8 cellular contexts compared by ENCODE assay signal in genomic region chr12:125185740-125186470, GRCh38. TPM values are rescaled to one million over a fixed set of nuclear protein-coding genes. Genes with fewer than 3 reads are reported as not detected.
DNase-seq lines count a peak whose midpoint lies in the region; ATAC-seq and TF ChIP-seq lines count a peak whose summit lies in the region.

TSS of gene TMEM132B (plus strand) at chr12:125186386.

- peaks cover 58% of the 10 kb centered on the region for H3K27me3 Mint-ChIP-seq in activated CD8-positive, alpha-beta T cell treated with anti-CD3 and anti-CD28 coated beads, Interleukin-2, amount 10 ng/mL, durations not matched to agents 7 days and 5 days (ENCODE audit: low read depth)
- peaks cover 47 to 53% of the 10 kb centered on the region in 2 donors for H3K27me3 Mint-ChIP-seq in natural killer cell (ENCODE audit: low read depth in 2 of 2)

- H3K4me3 Mint-ChIP-seq in activated CD8-positive, alpha-beta T cell treated with anti-CD3 and anti-CD28 coated beads, Interleukin-2, amount 10 ng/mL, durations not matched to agents 7 days and 5 days, result peak within 1 kb of the TSS; percentile 40
- H3K4me3 Mint-ChIP-seq in natural killer cell, result peak within 1 kb of the TSS; percentile 57

- H3K27ac Mint-ChIP-seq in activated CD8-positive, alpha-beta T cell treated with anti-CD3 and anti-CD28 coated beads, Interleukin-2, amount 10 ng/mL, durations not matched to agents 7 days and 5 days, result no peak within 1 kb of the TSS
- H3K27ac Mint-ChIP-seq in natural killer cell, result no peak within 1 kb of the TSS

- no peaks in the 10 kb centered on the region for H3K9me3 Mint-ChIP-seq in activated CD8-positive, alpha-beta T cell treated with anti-CD3 and anti-CD28 coated beads, Interleukin-2, amount 10 ng/mL, durations not matched to agents 7 days and 5 days (ENCODE audit: insufficient read depth)
- H3K9me3 Mint-ChIP-seq in natural killer cell, result no peaks in the 10 kb centered on the region

- H3K27me3 ChIP-seq in fibroblast of lung (ENCODE audit: control insufficient read depth, insufficient read depth, low read length), result peaks cover 36% of the 10 kb centered on the region
- peaks cover 79% of the 10 kb centered on the region for H3K27me3 ChIP-seq in transverse colon

- H3K36me3 Mint-ChIP-seq in activated CD8-positive, alpha-beta T cell treated with anti-CD3 and anti-CD28 coated beads, Interleukin-2, amount 10 ng/mL, durations not matched to agents 7 days and 5 days (ENCODE audit: low read depth), result no peaks in the 10 kb centered on the region
- no peaks in the 10 kb centered on the region for H3K36me3 Mint-ChIP-seq in natural killer cell

- H3K4me3 ChIP-seq in fibroblast of lung (replicated peaks in 1 of 4; ENCODE audit: control extremely low read depth in 1 of 4, insufficient read depth in 1 of 4, low read depth in 3 of 4, low read length in 4 of 4) (peak within 1 kb of the TSS in 1 of 4 experiments; percentile 37), transverse colon (peak within 1 kb of the TSS in 3 of 4 donors; percentile 15 to 43 (median 27))

- H3K79me2 ChIP-seq in fibroblast of lung (ENCODE audit: control insufficient read depth, insufficient read depth, low read length), result no peaks in the 10 kb centered on the region

- H3K4me2 ChIP-seq in fibroblast of lung (ENCODE audit: extremely low read depth, insufficient read depth, low read length), result peak within 1 kb of the TSS; percentile 40

- TF ChIP-seq CTCF in fibroblast of lung (conservative IDR thresholded peaks at IDR 0.05 in 1 of 2, IDR thresholded peaks at IDR 0.05 in 1 of 2; ENCODE audit: low read depth in 1 of 2, low read length in 2 of 2), result peak; percentile 2 to 20
- TF ChIP-seq CTCF in natural killer cell (IDR thresholded peaks at IDR 0.05), result no peak
- TF ChIP-seq CTCF in transverse colon (IDR thresholded peaks at IDR 0.05), result peak in 3 of 5 experiments; percentile 15 to 41 (median 32)

- H3K4me1 ChIP-seq in fibroblast of lung (ENCODE audit: control insufficient read depth, extremely low read depth, insufficient read depth, low read length) (no peaks in the 10 kb centered on the region), transverse colon (peaks cover 10 to 28% (median 18%) of the 10 kb centered on the region in 4 donors)

- peaks cover 5% of the 10 kb centered on the region for H3K4me1 Mint-ChIP-seq in activated CD8-positive, alpha-beta T cell treated with anti-CD3 and anti-CD28 coated beads, Interleukin-2, amount 10 ng/mL, durations not matched to agents 7 days and 5 days (ENCODE audit: low read depth)
- H3K4me1 Mint-ChIP-seq in natural killer cell, result peaks cover 0 to 5% of the 10 kb centered on the region in 2 donors

- intact Hi-C loops in natural killer cell (cut with micrococcal nuclease), result loop anchor here (10.0 kb wide), 2 partner anchors 1569 to 1689 kb away; no protein-coding TSS in a partner anchor
- intact Hi-C loops in transverse colon (cut with DNase I; ENCODE audit: low total_unique reads), result loop anchor here (10.0 kb wide), 1 partner anchor 1689 kb away; no protein-coding TSS in a partner anchor

- CTCF ChIA-PET in HEK293T (lab: Yijun Ruan, JAX), result interaction anchor here (1.0 kb wide), 1 partner anchor 17 kb away, joined by 4 read pairs; no protein-coding TSS in a partner anchor
- CTCF ChIA-PET in activated CD8-positive, alpha-beta T cell treated with anti-CD3 and anti-CD28 coated beads, Interleukin-2, amount 10 ng/mL, durations not matched to agents 7 days and 5 days (lab: Charles Lee), result interaction anchor here (0.6 kb wide), 1 partner anchor 11 kb away, joined by 3 read pairs; no protein-coding TSS in a partner anchor

- in situ Hi-C loops in transverse colon (cut with MboI; ENCODE audit: low pct_ligation_motif_present in 1 of 4, low pct_unique_long_range_greater_than_20kb in 1 of 4, low sequenced_read_pairs in 3 of 4), result no loop called here

- 2% methylated on average over 21 of the region's 71 CpGs; no CpG with 5 or more reads in 1 of the 2 donors for WGBS in transverse colon (ENCODE audit: low coverage in 1 of 2), 2 donors

- H4K20me1 ChIP-seq in fibroblast of lung (ENCODE audit: control insufficient read depth, extremely low read depth, insufficient read depth, low read length), result no peaks in the 10 kb centered on the region

- H2AFZ ChIP-seq in fibroblast of lung (ENCODE audit: low read length), result no peak within 1 kb of the TSS

- DNase-seq in GM03348 (ENCODE audit: low spot score) (peak; percentile 94), HEK293T (ENCODE audit: extremely low spot score) (peak; percentile 82), NCI-H2171 treated with DMSO at 0.1 percent for 48 hours (lab: John Stamatoyannopoulos, UW) (peak; percentile 80), fibroblast of lung (ENCODE audit: low read depth in 2 of 2) (peak; percentile 56 to 76), natural killer cell (no peak), transverse colon (peak; percentile 77), SKM-1 (lab: John Stamatoyannopoulos, UW; ENCODE audit: unreplicated experiment) (no peak)
- peak; percentile 79 for DNase-seq in activated CD8-positive, alpha-beta T cell treated with anti-CD3 and anti-CD28 coated beads, Interleukin-2, amount 10 ng/mL, durations not matched to agents 7 days and 5 days

- peak; percentile 81 for ATAC-seq in activated CD8-positive, alpha-beta T cell treated with anti-CD3 and anti-CD28 coated beads, Interleukin-2, amount 10 ng/mL, durations not matched to agents 7 days and 5 days
- peak in 1 of 3 donors; percentile 52 for ATAC-seq in natural killer cell

- H3K9ac ChIP-seq in fibroblast of lung (ENCODE audit: insufficient read depth, low read length), result no peak within 1 kb of the TSS

- H3K36me3 ChIP-seq in fibroblast of lung (ENCODE audit: control insufficient read depth, insufficient read depth, low read length) (no peaks in the 10 kb centered on the region), transverse colon (no peaks in the 10 kb centered on the region)

- no peak within 1 kb of the TSS for H3K27ac ChIP-seq in fibroblast of lung (ENCODE audit: insufficient read depth, low read length)
- no peak within 1 kb of the TSS for H3K27ac ChIP-seq in transverse colon

- TF ChIP-seq POLR2A in transverse colon (IDR thresholded peaks at IDR 0.05), result no peak

- no peaks in the 10 kb centered on the region for H3K9me3 ChIP-seq in fibroblast of lung (ENCODE audit: control insufficient read depth, insufficient read depth, low read depth, low read length)
- H3K9me3 ChIP-seq in transverse colon, result no peaks in the 10 kb centered on the region

- POLR2A ChIA-PET in HEK293T (lab: Yijun Ruan, JAX), result no interaction called here
- POLR2A ChIA-PET in activated CD8-positive, alpha-beta T cell treated with anti-CD3 and anti-CD28 coated beads, Interleukin-2, amount 10 ng/mL, durations not matched to agents 7 days and 5 days (lab: Charles Lee), result no interaction called here

- no peak for TF ChIP-seq EP300 in transverse colon (IDR thresholded peaks at IDR 0.05; ENCODE audit: low read depth)

TF ChIP-seq in HEK293T, 16 proteins besides CTCF, POLR2A, EP300 and RAD21:
- TF ChIP-seq TARDBP (IDR thresholded peaks at IDR 0.05) (no peak), FOXM1 (IDR thresholded peaks at IDR 0.05; ENCODE audit: borderline replicate concordance) (no peak), L3MBTL2 (conservative IDR thresholded peaks at IDR 0.05) (peak; percentile 2; the same call in 1 of the 2 replicates)

RNA-seq across cellular contexts. Expression of gene TMEM132B, which starts in this region (rescaled TPM):
- total RNA-seq in activated CD8-positive, alpha-beta T cell treated with anti-CD3 and anti-CD28 coated beads, Interleukin-2, amount 10 ng/mL, durations not matched to agents 7 days and 5 days, result not detected
- total RNA-seq in fibroblast of lung, result 0.26 and 0.33 TPM in 2 replicates
- polyA plus RNA-seq in fibroblast of lung, result 0.20 and 0.42 TPM in 2 replicates
- polyA plus RNA-seq in fibroblast of lung (2012), result 0.28 and 0.75 TPM in 2 replicates
- 0.04 and 1.9 TPM in 2 replicates for polyA minus RNA-seq in fibroblast of lung (ENCODE audit: low replicate concordance)
- not detected for total RNA-seq in natural killer cell
- under 1 TPM in 3 of 4 donors, not detected in 1; 0.48 to 0.80 (median 0.55) TPM for total RNA-seq in transverse colon

Comparison
In these comparisons a context has a peak if more than half of its experiments do, and no peak if none do; other contexts are left out.
1. Peak in DNase-seq and ATAC-seq in activated CD8-positive, alpha-beta T cell treated with anti-CD3 and anti-CD28 coated beads, Interleukin-2, amount 10 ng/mL, durations not matched to agents 7 days and 5 days; RNA of the gene not detected or under 1 TPM.
2. Peak in DNase-seq and H3K4me3 ChIP-seq in transverse colon; RNA of the gene not detected or under 1 TPM.
3. DNase-seq: peak in GM03348 (single experiment), HEK293T (single experiment), NCI-H2171 treated with DMSO at 0.1 percent for 48 hours (single experiment) and fibroblast of lung (2 of 2); none in natural killer cell (single experiment) and SKM-1 (single experiment).